ENCODE assay signal across 19 cellular contexts in genomic region chr6:69581576-69581975, GRCh38.
DNase-seq lines count a peak whose midpoint lies in the region; ATAC-seq and TF ChIP-seq lines count a peak whose summit lies in the region.
"Had no signal": no experiment of that assay in that cellular context is flagged by ENCODE, and none has a peak within 500 bp of the region (broad histone marks: within the 10 kb centered on the region; RNA-seq: fewer than 3 reads in every experiment).

No MANE protein-coding gene starts in this region.

- 81 to 82% methylated on average over 4 of the region's 4 CpGs for WGBS in thyroid gland, 2 donors

- H3K36me3 ChIP-seq in thyroid gland = no peaks in the 10 kb centered on the region
- H3K36me3 ChIP-seq: BLaER1 had no signal

- H3K4me3 ChIP-seq in thyroid gland (replicated peaks in 1 of 3) = no peak overlapping the region
- H3K4me3 ChIP-seq: BLaER1 had no signal

- no peak for ATAC-seq in HG02885 (IDR thresholded peaks at IDR 0.05; ENCODE audit: poor library complexity, unreplicated experiment)
- ATAC-seq: CD8-positive, alpha-beta T cell had no signal

- no peaks in the 10 kb centered on the region for H3K4me1 ChIP-seq in thyroid gland
- H3K4me1 ChIP-seq: Caco-2 had no signal

- no peaks in the 10 kb centered on the region for H3K36me3 Mint-ChIP-seq in T-helper 2 cell treated with Interferon-gamma antibody and Interleukin-4, amounts not matched to agents 5 μg/mL and 100 μg/mL, for 36 hours (ENCODE audit: low read depth)
- H3K36me3 Mint-ChIP-seq: CD4-positive, CD25-positive, alpha-beta regulatory T cell; CD8-positive, alpha-beta T cell had no signal

- H3K27ac Mint-ChIP-seq in T-helper 2 cell treated with Interferon-gamma antibody and Interleukin-4, amounts not matched to agents 5 μg/mL and 100 μg/mL, for 36 hours = no peak overlapping the region
- H3K27ac Mint-ChIP-seq: B cell; CD4-positive, CD25-positive, alpha-beta regulatory T cell; CD8-positive, alpha-beta T cell had no signal

- H3K27me3 Mint-ChIP-seq in T-helper 2 cell treated with Interferon-gamma antibody and Interleukin-4, amounts not matched to agents 5 μg/mL and 100 μg/mL, for 36 hours (ENCODE audit: low read depth) = peaks cover 17% of the 10 kb centered on the region

- no peak overlapping the region for H3K27ac ChIP-seq in thyroid gland
- H3K27ac ChIP-seq: 22Rv1, BLaER1, C4-2B had no signal

- intact Hi-C loops in thyroid gland (cut with DNase I) = no loop called here

- no peaks in the 10 kb centered on the region for H3K9me3 Mint-ChIP-seq in T-helper 2 cell treated with Interferon-gamma antibody and Interleukin-4, amounts not matched to agents 5 μg/mL and 100 μg/mL, for 36 hours
- H3K9me3 Mint-ChIP-seq: CD8-positive, alpha-beta T cell had no signal

- DNase-seq in DMS 273 (lab: John Stamatoyannopoulos, UW; ENCODE audit: unreplicated experiment) = peak; percentile 64
- peak; percentile 11 for DNase-seq in NCI-H1694 (lab: John Stamatoyannopoulos, UW)
- DNase-seq in NCI-H446 treated with DMSO at 0.1 percent for 48 hours (lab: John Stamatoyannopoulos, UW) = peak; percentile 71
- peak; percentile 83 for DNase-seq in cerebellar cortex (ENCODE audit: low spot score)
- DNase-seq in thyroid gland = no peak
- DNase-seq in NCI-H2107 (lab: John Stamatoyannopoulos, UW) = no peak
- DNase-seq in T-helper 2 cell treated with Interferon-gamma antibody and Interleukin-4, amounts not matched to agents 5 μg/mL and 100 μg/mL, for 36 hours (ENCODE audit: low spot score) = no peak
- DNase-seq: Caco-2; CD4-positive, CD25-positive, alpha-beta regulatory T cell; CD8-positive, alpha-beta T cell; DMS53; DMS79 treated with DMSO at 0.1 percent for 48 hours; H7; HCEC 1CT had no signal

- H3K27me3 ChIP-seq in thyroid gland = no peaks in the 10 kb centered on the region
- H3K27me3 ChIP-seq: BLaER1 had no signal

- H3K9me3 ChIP-seq in thyroid gland = no peaks in the 10 kb centered on the region
- H3K9me3 ChIP-seq: BLaER1, Caco-2 had no signal

- no peak overlapping the region for H3K4me3 Mint-ChIP-seq in T-helper 2 cell treated with Interferon-gamma antibody and Interleukin-4, amounts not matched to agents 5 μg/mL and 100 μg/mL, for 36 hours
- H3K4me3 Mint-ChIP-seq: B cell; CD4-positive, CD25-positive, alpha-beta regulatory T cell; CD8-positive, alpha-beta T cell had no signal

- no peak for TF ChIP-seq POLR2A in thyroid gland (IDR thresholded peaks at IDR 0.05)

- H3K4me1 Mint-ChIP-seq in T-helper 2 cell treated with Interferon-gamma antibody and Interleukin-4, amounts not matched to agents 5 μg/mL and 100 μg/mL, for 36 hours (ENCODE audit: low read depth) = peaks cover 10% of the 10 kb centered on the region

- no peak for TF ChIP-seq CTCF in thyroid gland (IDR thresholded peaks at IDR 0.05)

Comparison
In these comparisons a context has a peak if more than half of its experiments do, and no peak if none do; other contexts are left out.
1. DNase-seq: peak in DMS 273 (single experiment), NCI-H1694 (single experiment), NCI-H446 treated with DMSO at 0.1 percent for 48 hours (single experiment) and cerebellar cortex (single experiment); none in thyroid gland (0 of 2), NCI-H2107 (single experiment) and T-helper 2 cell treated with Interferon-gamma antibody and Interleukin-4, amounts not matched to agents 5 μg/mL and 100 μg/mL, for 36 hours (single experiment).